9 cellular contexts compared by ENCODE assay signal in the genomic region with DNA sequence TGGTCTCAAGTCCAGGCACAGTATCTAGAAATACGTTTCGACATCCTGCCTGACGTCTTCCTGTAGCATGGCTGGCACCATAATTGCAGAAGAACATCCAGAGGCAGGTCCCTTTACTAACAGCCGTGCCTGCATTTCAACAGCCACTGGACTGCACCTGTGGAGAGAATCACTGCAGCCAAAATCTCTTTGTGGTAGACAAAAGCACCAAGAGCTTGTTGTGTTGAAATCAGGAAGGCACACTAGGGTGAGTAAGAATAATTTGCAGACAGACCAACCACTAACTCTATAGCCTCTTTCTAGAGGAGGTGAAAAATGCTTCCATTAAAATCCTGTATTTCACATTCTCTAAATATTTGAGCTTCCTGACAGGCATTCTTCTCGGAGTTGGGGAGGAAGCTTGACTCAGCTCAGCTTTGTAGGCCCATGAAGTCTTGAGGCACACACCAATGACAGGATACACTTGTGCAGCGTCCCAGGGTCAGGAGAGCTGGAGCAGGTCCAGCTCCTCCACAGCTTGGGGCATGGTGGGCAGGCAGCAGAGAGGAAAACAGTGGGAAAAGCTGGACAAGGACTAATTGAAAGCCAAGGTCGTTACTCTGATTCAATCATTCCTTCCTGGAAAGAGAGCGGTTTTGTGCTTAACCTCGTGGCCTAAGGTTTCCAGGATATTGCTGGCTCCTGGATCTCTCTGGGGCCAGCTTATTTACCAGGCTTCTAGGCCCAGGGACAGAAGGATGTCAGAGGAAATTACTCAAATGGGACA.
DNase-seq lines count a peak whose midpoint lies in the region; ATAC-seq and TF ChIP-seq lines count a peak whose summit lies in the region.
"Had no signal": no experiment of that assay in that cellular context is flagged by ENCODE, and none has a peak within 500 bp of the region (broad histone marks: within the 10 kb centered on the region; RNA-seq: fewer than 3 reads in every experiment).

No MANE protein-coding gene starts in this region.

- no peak overlapping the region for H3K27ac ChIP-seq in GM23338 (ENCODE audit: low read depth)

- peaks cover 6% of the 10 kb centered on the region for H3K9me3 ChIP-seq in adipocyte (ENCODE audit: control insufficient read depth, low read length)

- H3K9me2 ChIP-seq in GM23338 (ENCODE audit: insufficient read depth), result peaks cover 5% of the 10 kb centered on the region; the same call in 1 of the 2 replicates

- H2AFZ ChIP-seq in GM23338, result peak overlapping the region; percentile 6

- no peak overlapping the region; the same call in 1 of the 2 replicates for H3K27ac Mint-ChIP-seq in GM23338

- H3K4me3 ChIP-seq in GM23338, result no peak overlapping the region
- H3K4me3 ChIP-seq in adipocyte (ENCODE audit: low read length), result no peak overlapping the region

- no peak for TF ChIP-seq CTCF in GM23338 (conservative IDR thresholded peaks at IDR 0.05; ENCODE audit: low read depth in 2 of 2)

- H3K79me2 ChIP-seq in GM23338 (replicated peaks; ENCODE audit: insufficient read depth), result no peaks in the 10 kb centered on the region

- intact Hi-C loops in left cardiac atrium (cut with DNase I), result no loop called here

- peaks cover 29% of the 10 kb centered on the region; the same call in 2 of the 3 replicates for H3K9me3 Mint-ChIP-seq in GM23338
- H3K9me3 Mint-ChIP-seq: activated T-cell treated with anti-CD3 and anti-CD28 coated beads, Interleukin-2, amount 50 U/mL, for 4 hours had no signal

- no peaks in the 10 kb centered on the region for H3F3A ChIP-seq in GM23338 (replicated peaks; ENCODE audit: low read depth)

- peaks cover 8% of the 10 kb centered on the region; the same call in 2 of the 3 replicates for H3K36me3 Mint-ChIP-seq in GM23338 (ENCODE audit: low read depth)

- H3K4me1 ChIP-seq in GM23338 (ENCODE audit: insufficient read depth) (no peaks in the 10 kb centered on the region; the same call in 1 of the 2 replicates), adipocyte (ENCODE audit: control insufficient read depth, insufficient read depth, low read length) (peaks cover 44% of the 10 kb centered on the region)

- H3K4me2 ChIP-seq in GM23338, result no peak overlapping the region

- H3K36me3 ChIP-seq in GM23338 (ENCODE audit: insufficient read depth), result 0 out of 2 replicates have a peak, but pooled peaks cover 3% of the 10 kb centered on the region
- no peaks in the 10 kb centered on the region for H3K36me3 ChIP-seq in adipocyte (ENCODE audit: control insufficient read depth, insufficient read depth, low read length, severe bottlenecking)

- DNase-seq in GM23338 (ENCODE audit: low spot score) (peak; percentile 17), adipocyte (ENCODE audit: low read depth) (peak; percentile 50), left cardiac atrium (peak; percentile 71), renal cortical epithelial cell (ENCODE audit: low read depth) (peak; percentile 89), HUDEP-2 (lab: John Stamatoyannopoulos, UW; ENCODE audit: unreplicated experiment in 76 of 76) (no peak), NCI-H1048 (lab: John Stamatoyannopoulos, UW) (no peak)
- DNase-seq: activated T-cell treated with anti-CD3 and anti-CD28 coated beads, Interleukin-2, amount 50 U/mL, for 4 hours had no signal

- no peak overlapping the region for H3K4me3 Mint-ChIP-seq in GM23338
- H3K4me3 Mint-ChIP-seq: activated T-cell treated with anti-CD3 and anti-CD28 coated beads, Interleukin-2, amount 50 U/mL, for 4 hours had no signal

- H3K27me3 ChIP-seq in GM23338 (ENCODE audit: insufficient read depth) (no peaks in the 10 kb centered on the region), adipocyte (replicated peaks; ENCODE audit: control insufficient read depth, insufficient read depth, low read length) (no peaks in the 10 kb centered on the region)

- H3K4me1 Mint-ChIP-seq in GM23338, result peaks cover 7% of the 10 kb centered on the region; the same call in 2 of the 3 replicates

- no peaks in the 10 kb centered on the region for H4K20me1 ChIP-seq in GM23338 (replicated peaks; ENCODE audit: insufficient read depth)

- H3K9ac ChIP-seq in adipocyte (ENCODE audit: low read length), result no peak overlapping the region

- peaks cover 6% of the 10 kb centered on the region for H3K27me3 Mint-ChIP-seq in GM23338 (ENCODE audit: insufficient read depth, low read depth, poor library complexity)

- no peak for ATAC-seq in GM23338
- peak; percentile 69 to 85 for ATAC-seq in left cardiac atrium
- ATAC-seq in GM18909 (IDR thresholded peaks at IDR 0.05; ENCODE audit: poor library complexity, unreplicated experiment), result no peak
- ATAC-seq in HG02870 (IDR thresholded peaks at IDR 0.05; ENCODE audit: unreplicated experiment), result no peak
- ATAC-seq: activated T-cell treated with anti-CD3 and anti-CD28 coated beads, Interleukin-2, amount 50 U/mL, for 4 hours had no signal

TF ChIP-seq in GM23338, 12 proteins besides CTCF, POLR2A, EP300 and RAD21 (continues in another document):
- no peak for TF ChIP-seq STAT1 (IDR thresholded peaks at IDR 0.05; ENCODE audit: unreplicated experiment)
- TF ChIP-seq ZNF114 (CRISPR knock-in tag; IDR thresholded peaks at IDR 0.05), result no peak
- no peak for TF ChIP-seq EZH2phosphoT487 (IDR thresholded peaks at IDR 0.05; ENCODE audit: unreplicated experiment)
- TF ChIP-seq JUNB (IDR thresholded peaks at IDR 0.05; ENCODE audit: unreplicated experiment), result no peak
- TF ChIP-seq, protein P1, sequence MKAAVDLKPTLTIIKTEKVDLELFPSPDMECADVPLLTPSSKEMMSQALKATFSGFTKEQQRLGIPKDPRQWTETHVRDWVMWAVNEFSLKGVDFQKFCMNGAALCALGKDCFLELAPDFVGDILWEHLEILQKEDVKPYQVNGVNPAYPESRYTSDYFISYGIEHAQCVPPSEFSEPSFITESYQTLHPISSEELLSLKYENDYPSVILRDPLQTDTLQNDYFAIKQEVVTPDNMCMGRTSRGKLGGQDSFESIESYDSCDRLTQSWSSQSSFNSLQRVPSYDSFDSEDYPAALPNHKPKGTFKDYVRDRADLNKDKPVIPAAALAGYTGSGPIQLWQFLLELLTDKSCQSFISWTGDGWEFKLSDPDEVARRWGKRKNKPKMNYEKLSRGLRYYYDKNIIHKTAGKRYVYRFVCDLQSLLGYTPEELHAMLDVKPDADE (IDR thresholded peaks at IDR 0.05), result no peak
- no peak for TF ChIP-seq NANOG (IDR thresholded peaks at IDR 0.05; ENCODE audit: borderline replicate concordance)
- TF ChIP-seq ZNF331 (CRISPR knock-in tag; IDR thresholded peaks at IDR 0.05; ENCODE audit: low read depth), result no peak
- TF ChIP-seq POLR2AphosphoS5 (IDR thresholded peaks at IDR 0.05; ENCODE audit: low read depth), result no peak
- TF ChIP-seq, protein P2, sequence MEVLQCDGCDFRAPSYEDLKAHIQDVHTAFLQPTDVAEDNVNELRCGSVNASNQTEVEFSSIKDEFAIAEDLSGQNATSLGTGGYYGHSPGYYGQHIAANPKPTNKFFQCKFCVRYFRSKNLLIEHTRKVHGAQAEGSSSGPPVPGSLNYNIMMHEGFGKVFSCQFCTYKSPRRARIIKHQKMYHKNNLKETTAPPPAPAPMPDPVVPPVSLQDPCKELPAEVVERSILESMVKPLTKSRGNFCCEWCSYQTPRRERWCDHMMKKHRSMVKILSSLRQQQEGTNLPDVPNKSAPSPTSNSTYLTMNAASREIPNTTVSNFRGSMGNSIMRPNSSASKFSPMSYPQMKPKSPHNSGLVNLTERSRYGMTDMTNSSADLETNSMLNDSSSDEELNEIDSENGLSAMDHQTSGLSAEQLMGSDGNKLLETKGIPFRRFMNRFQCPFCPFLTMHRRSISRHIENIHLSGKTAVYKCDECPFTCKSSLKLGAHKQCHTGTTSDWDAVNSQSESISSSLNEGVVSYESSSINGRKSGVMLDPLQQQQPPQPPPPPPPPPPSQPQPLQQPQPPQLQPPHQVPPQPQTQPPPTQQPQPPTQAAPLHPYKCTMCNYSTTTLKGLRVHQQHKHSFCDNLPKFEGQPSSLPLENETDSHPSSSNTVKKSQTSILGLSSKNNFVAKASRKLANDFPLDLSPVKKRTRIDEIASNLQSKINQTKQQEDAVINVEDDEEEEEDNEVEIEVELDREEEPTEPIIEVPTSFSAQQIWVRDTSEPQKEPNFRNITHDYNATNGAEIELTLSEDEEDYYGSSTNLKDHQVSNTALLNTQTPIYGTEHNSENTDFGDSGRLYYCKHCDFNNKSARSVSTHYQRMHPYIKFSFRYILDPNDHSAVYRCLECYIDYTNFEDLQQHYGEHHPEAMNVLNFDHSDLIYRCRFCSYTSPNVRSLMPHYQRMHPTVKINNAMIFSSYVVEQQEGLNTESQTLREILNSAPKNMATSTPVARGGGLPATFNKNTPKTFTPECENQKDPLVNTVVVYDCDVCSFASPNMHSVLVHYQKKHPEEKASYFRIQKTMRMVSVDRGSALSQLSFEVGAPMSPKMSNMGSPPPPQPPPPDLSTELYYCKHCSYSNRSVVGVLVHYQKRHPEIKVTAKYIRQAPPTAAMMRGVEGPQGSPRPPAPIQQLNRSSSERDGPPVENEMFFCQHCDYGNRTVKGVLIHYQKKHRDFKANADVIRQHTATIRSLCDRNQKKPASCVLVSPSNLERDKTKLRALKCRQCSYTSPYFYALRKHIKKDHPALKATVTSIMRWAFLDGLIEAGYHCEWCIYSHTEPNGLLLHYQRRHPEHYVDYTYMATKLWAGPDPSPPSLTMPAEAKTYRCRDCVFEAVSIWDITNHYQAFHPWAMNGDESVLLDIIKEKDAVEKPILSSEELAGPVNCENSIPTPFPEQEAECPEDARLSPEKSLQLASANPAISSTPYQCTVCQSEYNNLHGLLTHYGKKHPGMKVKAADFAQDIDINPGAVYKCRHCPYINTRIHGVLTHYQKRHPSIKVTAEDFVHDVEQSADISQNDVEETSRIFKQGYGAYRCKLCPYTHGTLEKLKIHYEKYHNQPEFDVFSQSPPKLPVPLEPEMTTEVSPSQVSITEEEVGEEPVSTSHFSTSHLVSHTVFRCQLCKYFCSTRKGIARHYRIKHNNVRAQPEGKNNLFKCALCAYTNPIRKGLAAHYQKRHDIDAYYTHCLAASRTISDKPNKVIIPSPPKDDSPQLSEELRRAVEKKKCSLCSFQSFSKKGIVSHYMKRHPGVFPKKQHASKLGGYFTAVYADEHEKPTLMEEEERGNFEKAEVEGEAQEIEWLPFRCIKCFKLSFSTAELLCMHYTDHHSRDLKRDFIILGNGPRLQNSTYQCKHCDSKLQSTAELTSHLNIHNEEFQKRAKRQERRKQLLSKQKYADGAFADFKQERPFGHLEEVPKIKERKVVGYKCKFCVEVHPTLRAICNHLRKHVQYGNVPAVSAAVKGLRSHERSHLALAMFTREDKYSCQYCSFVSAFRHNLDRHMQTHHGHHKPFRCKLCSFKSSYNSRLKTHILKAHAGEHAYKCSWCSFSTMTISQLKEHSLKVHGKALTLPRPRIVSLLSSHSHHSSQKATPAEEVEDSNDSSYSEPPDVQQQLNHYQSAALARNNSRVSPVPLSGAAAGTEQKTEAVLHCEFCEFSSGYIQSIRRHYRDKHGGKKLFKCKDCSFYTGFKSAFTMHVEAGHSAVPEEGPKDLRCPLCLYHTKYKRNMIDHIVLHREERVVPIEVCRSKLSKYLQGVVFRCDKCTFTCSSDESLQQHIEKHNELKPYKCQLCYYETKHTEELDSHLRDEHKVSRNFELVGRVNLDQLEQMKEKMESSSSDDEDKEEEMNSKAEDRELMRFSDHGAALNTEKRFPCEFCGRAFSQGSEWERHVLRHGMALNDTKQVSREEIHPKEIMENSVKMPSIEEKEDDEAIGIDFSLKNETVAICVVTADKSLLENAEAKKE (CRISPR knock-in tag; IDR thresholded peaks at IDR 0.05), result no peak

Comparison
In these comparisons a context has a peak if more than half of its experiments do, and no peak if none do; other contexts are left out.
1. ATAC-seq: peak in left cardiac atrium (2 of 2); none in GM23338 (single experiment), GM18909 (single experiment) and HG02870 (single experiment).
2. DNase-seq: peak in GM23338 (single experiment), adipocyte (single experiment), left cardiac atrium (single experiment) and renal cortical epithelial cell (single experiment); none in HUDEP-2 (0 of 76) and NCI-H1048 (single experiment).